Comparison of ENCODE assay signal across 27 cellular contexts in genomic region chr3:127974226-127974625, GRCh38. TPM values are rescaled to one million over a fixed set of nuclear protein-coding genes. Genes with fewer than 3 reads are reported as not detected.
DNase-seq lines count a peak whose midpoint lies in the region; ATAC-seq and TF ChIP-seq lines count a peak whose summit lies in the region.
"Had no signal": no experiment of that assay in that cellular context is flagged by ENCODE, and none has a peak within 500 bp of the region (broad histone marks: within the 10 kb centered on the region; RNA-seq: fewer than 3 reads in every experiment).

No MANE protein-coding gene starts in this region.

- POLR2A ChIA-PET in HEK293 (lab: Yijun Ruan, JAX) = no interaction called here
- POLR2A ChIA-PET in GM10248 (lab: Yijun Ruan, JAX) = no interaction called here

- WGBS in lung, 2 donors = 87 to 89% methylated on average over 2 of the region's 2 CpGs

- intact Hi-C loops in left ventricle myocardium superior (cut with micrococcal nuclease) (loop anchor here (10.0 kb wide), 1 partner anchor 119 kb away; no protein-coding TSS in a partner anchor), Right ventricle myocardium inferior (cut with DNase I) (loop anchor here (5.0 kb wide), 2 partner anchors 322 to 397 kb away; no protein-coding TSS in a partner anchor)

- ATAC-seq in left ventricle myocardium superior (peak; percentile 10), Right ventricle myocardium inferior (no peak), lung (ENCODE audit: insufficient read depth, low FRiP score) (no peak), GM21447 (IDR thresholded peaks at IDR 0.05; ENCODE audit: unreplicated experiment) (no peak)
- ATAC-seq: GM12878 had no signal

- H3K27ac ChIP-seq in HEK293 (ENCODE audit: extremely low read depth, low read depth, low read length) = no peak overlapping the region
- H3K27ac ChIP-seq in lung (ENCODE audit: low read depth in 1 of 2, low read length in 1 of 2) = no peak overlapping the region
- H3K27ac ChIP-seq: BLaER1 had no signal

- DNase-seq in left ventricle myocardium superior = no peak
- DNase-seq in Right ventricle myocardium inferior (ENCODE audit: missing footprints) = no peak
- peak; percentile 17 for DNase-seq in lung (ENCODE audit: low spot score)
- no peak for DNase-seq in GM10248 (ENCODE audit: extremely low spot score)
- DNase-seq: 8988T; ACHN; BE2C; C1 segment of cervical spinal cord; CD4-positive, alpha-beta memory T cell; CD4-positive, CD25-positive, alpha-beta regulatory T cell; CD8-positive, alpha-beta memory T cell; COR-L47; DMS 273 treated with DMSO at 0.1 percent for 48 hours; DMS153; DMS53; DMS79; DND-41; EL; GF-D8 had no signal

- H3K9me3 ChIP-seq in HEK293 (ENCODE audit: control insufficient read depth, insufficient read depth, low read depth, low read length) = no peaks in the 10 kb centered on the region
- no peaks in the 10 kb centered on the region for H3K9me3 ChIP-seq in lung (ENCODE audit: control insufficient read depth in 2 of 2, insufficient read depth in 1 of 2, low read length in 1 of 2)
- H3K9me3 ChIP-seq: BE2C had no signal

- H3K27me3 ChIP-seq in lung (ENCODE audit: control insufficient read depth, insufficient read depth) = no peaks in the 10 kb centered on the region
- H3K27me3 ChIP-seq: BE2C, BLaER1 had no signal

- no peaks in the 10 kb centered on the region for H3K4me1 ChIP-seq in HEK293 (ENCODE audit: control insufficient read depth, insufficient read depth, low read length)
- no peaks in the 10 kb centered on the region for H3K4me1 ChIP-seq in lung (ENCODE audit: control insufficient read depth in 2 of 2, insufficient read depth in 2 of 2, low read length in 2 of 2)
- H3K4me1 ChIP-seq: BE2C, BLaER1 had no signal

- H3K36me3 ChIP-seq in HEK293 (ENCODE audit: control insufficient read depth in 2 of 2, insufficient read depth in 1 of 2, low read length in 2 of 2) (no peaks in the 10 kb centered on the region), lung (ENCODE audit: control insufficient read depth in 2 of 2, insufficient read depth in 2 of 2, low read length in 2 of 2) (peaks cover 0 to 3% of the 10 kb centered on the region in 2 donors)
- H3K36me3 ChIP-seq: BE2C, BLaER1 had no signal

- CTCF ChIA-PET in HEK293 (lab: Yijun Ruan, JAX) = no interaction called here
- CTCF ChIA-PET in GM10248 (lab: Yijun Ruan, JAX) = interaction anchor here (1.1 to 5.4 kb wide), 4 partner anchors 11 to 400 kb away, joined by 3 to 34 read pairs (median 4); no protein-coding TSS in a partner anchor

- H3K4me3 ChIP-seq in HEK293 (ENCODE audit: low read depth, low read length) (no peak overlapping the region), lung (no peak overlapping the region)
- H3K4me3 ChIP-seq: BLaER1, GM12878 had no signal

- no peak for TF ChIP-seq CTCF in HEK293 (tag by site-specific recombination; IDR thresholded peaks at IDR 0.05)
- TF ChIP-seq CTCF in lung (IDR thresholded peaks at IDR 0.05; ENCODE audit: control extremely low read depth, extremely low read depth) = no peak
- TF ChIP-seq CTCF in GM10248 (IDR thresholded peaks at IDR 0.05; ENCODE audit: control extremely low read depth, extremely low read depth, low read depth, missing control alignments) = no peak

TF ChIP-seq in HEK293, 187 proteins besides CTCF, POLR2A, EP300 and RAD21:
- TF ChIP-seq ZNF639 (tag by site-specific recombination; IDR thresholded peaks at IDR 0.05) (no peak), ZNF223 (tag by site-specific recombination; IDR thresholded peaks at IDR 0.05) (no peak), ZNF571 (tag by site-specific recombination; IDR thresholded peaks at IDR 0.05) (no peak), ZNF830 (tag by site-specific recombination; IDR thresholded peaks at IDR 0.05; ENCODE audit: low read depth) (no peak), ZSCAN18 (tag by site-specific recombination; IDR thresholded peaks at IDR 0.05) (no peak), ZNF24 (tag by site-specific recombination; IDR thresholded peaks at IDR 0.05) (no peak), ZBTB17 (tag by site-specific recombination; IDR thresholded peaks at IDR 0.05) (peak; percentile 40; the same call in 1 of the 2 replicates)

RNA-seq across cellular contexts. Expression of gene KBTBD12, which starts 59.2 kb away (rescaled TPM):
- total RNA-seq in left ventricle myocardium superior (27.5 TPM), Right ventricle myocardium inferior (29.7 TPM), lung (1 to 10 TPM in 1 of 2 donors, under 1 TPM in 1; 0.86 to 3.1 TPM)
- under 1 TPM; 0.29 to 0.37 TPM for polyA plus RNA-seq in lung
- total RNA-seq: A673; CD4-positive, alpha-beta memory T cell; CD4-positive, CD25-positive, alpha-beta regulatory T cell; CD8-positive, alpha-beta memory T cell; Daoy; GM12878 had no signal
- polyA plus RNA-seq: AG04450; CD14-positive monocyte; CD4-positive, CD25-positive, alpha-beta regulatory T cell; CD8-positive, alpha-beta memory T cell had no signal
